8 cellular contexts compared by ENCODE assay signal in the genomic region with DNA sequence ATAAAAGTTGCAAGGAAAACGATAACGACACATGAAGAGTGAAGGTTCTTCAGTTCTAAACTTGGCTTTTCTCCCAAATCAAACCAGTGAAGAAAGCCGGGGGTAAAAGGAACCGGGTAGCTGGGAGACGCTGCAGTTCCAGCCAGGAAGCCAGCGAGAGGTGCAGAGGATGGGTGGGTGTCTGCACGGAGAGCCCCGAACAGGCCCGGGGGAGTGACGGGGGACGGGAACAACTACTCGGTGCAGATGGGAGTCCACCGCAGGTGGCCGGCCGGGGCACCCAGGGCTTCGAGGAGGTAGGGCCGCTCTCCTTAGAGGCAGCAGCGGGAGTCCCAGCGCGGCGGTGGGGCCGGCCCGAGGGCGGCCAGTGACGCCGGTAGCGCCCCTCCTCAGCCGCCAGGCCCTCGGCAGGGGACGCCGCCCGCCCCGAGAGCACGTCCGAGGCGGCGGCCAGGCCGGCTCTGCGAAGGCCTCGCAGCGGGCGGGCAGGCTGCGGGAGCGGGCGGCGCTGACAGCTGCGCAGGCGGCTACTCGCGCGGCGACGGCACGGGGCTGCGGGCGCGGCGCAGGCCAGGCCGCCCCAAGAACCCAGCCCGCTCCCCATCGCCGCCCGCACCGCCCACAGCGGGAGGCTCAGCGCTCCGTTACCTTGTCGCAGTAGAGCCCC. TPM values are rescaled to one million over a fixed set of nuclear protein-coding genes. Genes with fewer than 3 reads are reported as not detected.
DNase-seq lines count a peak whose midpoint lies in the region; ATAC-seq and TF ChIP-seq lines count a peak whose summit lies in the region.

No MANE protein-coding gene starts in this region.

- H3F3A ChIP-seq in GM23338 (replicated peaks; ENCODE audit: low read depth): no peaks in the 10 kb centered on the region

- H3K27me3 ChIP-seq in GM23338 (ENCODE audit: insufficient read depth) (no peaks in the 10 kb centered on the region), Karpas-422 (ENCODE audit: low read length) (no peaks in the 10 kb centered on the region), endocrine pancreas (ENCODE audit: control insufficient read depth, insufficient read depth, low read length) (no peaks in the 10 kb centered on the region), mononuclear cell (ENCODE audit: insufficient read depth, low read length) (no peaks in the 10 kb centered on the region)

- no peaks in the 10 kb centered on the region for H3K9me3 Mint-ChIP-seq in GM23338
- H3K9me3 Mint-ChIP-seq in activated CD4-positive, alpha-beta T cell treated with anti-CD3 and anti-CD28 coated beads, Interleukin-2, amount 10 ng/mL, durations not matched to agents 24 days and 14 days: no peaks in the 10 kb centered on the region

- H3K9ac ChIP-seq in Karpas-422 (ENCODE audit: low read length) (peak overlapping the region; percentile 90), endocrine pancreas (ENCODE audit: control insufficient read depth, insufficient read depth, low read length) (peak overlapping the region; percentile 63)

- no peaks in the 10 kb centered on the region for H3K9me2 ChIP-seq in GM23338 (ENCODE audit: insufficient read depth)
- no peaks in the 10 kb centered on the region for H3K9me2 ChIP-seq in Karpas-422 (replicated peaks; ENCODE audit: insufficient read depth, low read length)

- TF ChIP-seq CTCF in GM10266 (IDR thresholded peaks at IDR 0.05; ENCODE audit: control insufficient read depth, insufficient read depth, low read depth, missing control alignments) (no peak), GM23338 (conservative IDR thresholded peaks at IDR 0.05; ENCODE audit: low read depth in 2 of 2) (no peak)

- peaks cover 3% of the 10 kb centered on the region; the same call in 2 of the 3 replicates for H3K36me3 Mint-ChIP-seq in GM23338 (ENCODE audit: low read depth)
- peaks cover 8% of the 10 kb centered on the region for H3K36me3 Mint-ChIP-seq in activated CD4-positive, alpha-beta T cell treated with anti-CD3 and anti-CD28 coated beads, Interleukin-2, amount 10 ng/mL, durations not matched to agents 24 days and 14 days (ENCODE audit: low read depth)

- H3K36me3 ChIP-seq in GM23338 (ENCODE audit: insufficient read depth) (peaks cover 7% of the 10 kb centered on the region; the same call in 1 of the 2 replicates), Karpas-422 (ENCODE audit: insufficient read depth, low read length) (no peaks in the 10 kb centered on the region), endocrine pancreas (ENCODE audit: control insufficient read depth, insufficient read depth, low read length) (no peaks in the 10 kb centered on the region)

- DNase-seq in GM10266 (ENCODE audit: extremely low spot score) (peak; percentile 64), GM23338 (ENCODE audit: low spot score) (peak; percentile 64), Karpas-422 (peak; percentile 71), RPMI8226 (no peak)
- DNase-seq in activated CD4-positive, alpha-beta T cell treated with anti-CD3 and anti-CD28 coated beads, Interleukin-2, amount 10 ng/mL, durations not matched to agents 24 days and 14 days: no peak
- peak; percentile 6 for DNase-seq in stimulated activated CD8-positive, alpha-beta memory T cell treated with anti-CD3 and anti-CD28 coated beads, Interleukin-7, amount 100 ng/mL, for 24 hours (ENCODE audit: low read depth)

- ATAC-seq in GM23338: peak; percentile 53

- H3K4me1 ChIP-seq in GM23338 (ENCODE audit: insufficient read depth) (peaks cover 18% of the 10 kb centered on the region; the same call in 1 of the 2 replicates), Karpas-422 (ENCODE audit: low read length) (peaks cover 50% of the 10 kb centered on the region), endocrine pancreas (ENCODE audit: control insufficient read depth, insufficient read depth, low read length) (peaks cover 24% of the 10 kb centered on the region), mononuclear cell (ENCODE audit: insufficient read depth, low read length) (peaks cover 65% of the 10 kb centered on the region)

- H3K79me2 ChIP-seq in GM23338 (replicated peaks; ENCODE audit: insufficient read depth) (peaks cover 45% of the 10 kb centered on the region), Karpas-422 (ENCODE audit: low read length) (peaks cover 51% of the 10 kb centered on the region)

- H3K4me3 Mint-ChIP-seq in GM23338: peak overlapping the region; percentile 96
- H3K4me3 Mint-ChIP-seq in activated CD4-positive, alpha-beta T cell treated with anti-CD3 and anti-CD28 coated beads, Interleukin-2, amount 10 ng/mL, durations not matched to agents 24 days and 14 days: peak overlapping the region; percentile 99

- H3K4me1 Mint-ChIP-seq in GM23338: peaks cover 40% of the 10 kb centered on the region
- peaks cover 54% of the 10 kb centered on the region for H3K4me1 Mint-ChIP-seq in activated CD4-positive, alpha-beta T cell treated with anti-CD3 and anti-CD28 coated beads, Interleukin-2, amount 10 ng/mL, durations not matched to agents 24 days and 14 days

- H3K4me3 ChIP-seq in GM23338: peak overlapping the region; percentile 66
- H3K4me3 ChIP-seq in Karpas-422 (ENCODE audit: low read length): peak overlapping the region; percentile 94
- peak overlapping the region; percentile 79 for H3K4me3 ChIP-seq in endocrine pancreas (ENCODE audit: control insufficient read depth, insufficient read depth, low read length)
- peak overlapping the region; percentile 80 for H3K4me3 ChIP-seq in mononuclear cell (ENCODE audit: low read length)

- intact Hi-C loops in activated CD4-positive, alpha-beta T cell treated with anti-CD3 and anti-CD28 coated beads, Interleukin-2, amount 10 ng/mL, durations not matched to agents 24 days and 14 days (cut with micrococcal nuclease): loop anchor here (1.0 to 10.0 kb wide), 10 partner anchors 27 to 2000 kb away; partner anchors contain the start of genes CD38, CPEB2, FAM200B and TAPT1

- H4K20me1 ChIP-seq in GM23338 (replicated peaks; ENCODE audit: insufficient read depth) (no peaks in the 10 kb centered on the region), Karpas-422 (ENCODE audit: insufficient read depth, low read depth, low read length) (no peaks in the 10 kb centered on the region)

- no peak overlapping the region for H2AFZ ChIP-seq in GM23338
- H2AFZ ChIP-seq in Karpas-422 (ENCODE audit: low read length): no peak overlapping the region; the same call in 1 of the 2 replicates

- H3K27ac ChIP-seq in GM23338 (ENCODE audit: low read depth) (peak overlapping the region; percentile 85), Karpas-422 (ENCODE audit: low read length) (peak overlapping the region; percentile 74)

- peak overlapping the region; percentile 100 for H3K27ac Mint-ChIP-seq in GM23338
- H3K27ac Mint-ChIP-seq in activated CD4-positive, alpha-beta T cell treated with anti-CD3 and anti-CD28 coated beads, Interleukin-2, amount 10 ng/mL, durations not matched to agents 24 days and 14 days: peak overlapping the region; percentile 95

- H3K4me2 ChIP-seq in GM23338 (peak overlapping the region; percentile 83), Karpas-422 (ENCODE audit: low read depth, low read length, poor library complexity, severe bottlenecking) (peak overlapping the region; percentile 81)

- H3K27me3 Mint-ChIP-seq in GM23338 (ENCODE audit: insufficient read depth, low read depth, poor library complexity): peaks cover 18% of the 10 kb centered on the region
- peaks cover 1% of the 10 kb centered on the region for H3K27me3 Mint-ChIP-seq in activated CD4-positive, alpha-beta T cell treated with anti-CD3 and anti-CD28 coated beads, Interleukin-2, amount 10 ng/mL, durations not matched to agents 24 days and 14 days

- H3K9me3 ChIP-seq in Karpas-422 (ENCODE audit: low read length) (no peaks in the 10 kb centered on the region), endocrine pancreas (ENCODE audit: control insufficient read depth, low read length) (no peaks in the 10 kb centered on the region), mononuclear cell (ENCODE audit: low read depth, low read length) (no peaks in the 10 kb centered on the region)

TF ChIP-seq in GM23338, 12 proteins besides CTCF, POLR2A, EP300 and RAD21 (continues in another document):
- TF ChIP-seq JUNB (IDR thresholded peaks at IDR 0.05; ENCODE audit: unreplicated experiment) (no peak), STAT1 (IDR thresholded peaks at IDR 0.05; ENCODE audit: unreplicated experiment) (no peak), EZH2 (IDR thresholded peaks at IDR 0.05; ENCODE audit: low read depth, unreplicated experiment) (no peak), ZNF331 (CRISPR knock-in tag; IDR thresholded peaks at IDR 0.05; ENCODE audit: low read depth) (no peak)

RNA-seq across cellular contexts. Expression of gene FBXL5, which starts 0.5 kb away (rescaled TPM):
- 74.7 and 81.9 TPM in 2 replicates for total RNA-seq in GM23338 (2014; rRNA removed; shearing (Covaris generic))
- 55.7 and 58.7 TPM in 2 replicates for polyA plus RNA-seq in GM23338 (2016; fragmentation: Nextera tagmentation; extraction: Ambion mirVana)
- total RNA-seq in Karpas-422 (2014; rRNA removed; shearing (Covaris generic); ENCODE audit: low replicate concordance): 35.6 and 78.2 TPM in 2 replicates
- total RNA-seq in activated CD4-positive, alpha-beta T cell treated with anti-CD3 and anti-CD28 coated beads, Interleukin-2, amount 10 ng/mL, durations not matched to agents 24 days and 14 days: 28.9 and 31.2 TPM in 2 replicates
- total RNA-seq in mononuclear cell: 245 TPM

RNA-seq across cellular contexts. Expression of gene FAM200B, which starts 26.9 kb away (rescaled TPM):
- total RNA-seq in GM23338 (2014; rRNA removed; shearing (Covaris generic)): 34.4 and 47.7 TPM in 2 replicates
- polyA plus RNA-seq in GM23338 (2016; fragmentation: Nextera tagmentation; extraction: Ambion mirVana): 77.4 and 88.0 TPM in 2 replicates
- 15.1 and 18.3 TPM in 2 replicates for total RNA-seq in Karpas-422 (2014; rRNA removed; shearing (Covaris generic); ENCODE audit: low replicate concordance)
- total RNA-seq in activated CD4-positive, alpha-beta T cell treated with anti-CD3 and anti-CD28 coated beads, Interleukin-2, amount 10 ng/mL, durations not matched to agents 24 days and 14 days: 6.0 and 9.9 TPM in 2 replicates
- total RNA-seq in mononuclear cell: 30.1 TPM

RNA-seq across cellular contexts. Expression of gene BST1, which starts 48.2 kb away (rescaled TPM):
- 1.4 and 1.8 TPM in 2 replicates for total RNA-seq in GM23338 (2014; rRNA removed; shearing (Covaris generic))
- polyA plus RNA-seq in GM23338 (2016; fragmentation: Nextera tagmentation; extraction: Ambion mirVana): 0.99 and 1.3 TPM in 2 replicates
- total RNA-seq in Karpas-422 (2014; rRNA removed; shearing (Covaris generic); ENCODE audit: low replicate concordance): not detected in 2 replicates
- 0.12 and 0.72 TPM in 2 replicates for total RNA-seq in activated CD4-positive, alpha-beta T cell treated with anti-CD3 and anti-CD28 coated beads, Interleukin-2, amount 10 ng/mL, durations not matched to agents 24 days and 14 days
- total RNA-seq in mononuclear cell: 76.4 TPM

Comparison
In these comparisons a context has a peak if more than half of its experiments do, and no peak if none do; other contexts are left out.
1. DNase-seq: peak in GM10266 (single experiment), GM23338 (single experiment), Karpas-422 (single experiment) and stimulated activated CD8-positive, alpha-beta memory T cell treated with anti-CD3 and anti-CD28 coated beads, Interleukin-7, amount 100 ng/mL, for 24 hours (single experiment); none in activated CD4-positive, alpha-beta T cell treated with anti-CD3 and anti-CD28 coated beads, Interleukin-2, amount 10 ng/mL, durations not matched to agents 24 days and 14 days (single experiment) and RPMI8226 (single experiment).
2. RNA of gene BST1, which starts 48.2 kb away (total RNA-seq): 76.4 TPM in mononuclear cell (single experiment); 1.4 to 1.8 TPM in GM23338, 0.12 to 0.72 TPM in activated CD4-positive, alpha-beta T cell treated with anti-CD3 and anti-CD28 coated beads, Interleukin-2, amount 10 ng/mL, durations not matched to agents 24 days and 14 days and not detected in Karpas-422; every median in the first group is over 10 times any median in the second.
3. Peak in every context shown above with its lines, with median percentiles within 50 percentile points of each other: H3K4me3 ChIP-seq.